Comparison of ENCODE assay signal across 8 cellular contexts in genomic region chr4:71553605-71554004, GRCh38.
A peak's percentile ranks its signal among the peaks of the same experiment; 100 is the strongest.
DNase-seq lines count a peak whose midpoint lies in the region; ATAC-seq and TF ChIP-seq lines count a peak whose summit lies in the region.

No MANE protein-coding gene starts in this region.

- H3K9me3 ChIP-seq in adrenal gland (replicated peaks in 1 of 3), result no peaks in the 10 kb centered on the region

- peak; percentile 57 for ATAC-seq in HG02981 (IDR thresholded peaks at IDR 0.05; ENCODE audit: unreplicated experiment)
- peak; percentile 67 for ATAC-seq in left colon
- no peak for ATAC-seq in GM21737 (IDR thresholded peaks at IDR 0.05; ENCODE audit: unreplicated experiment)
- ATAC-seq in HG03521 (IDR thresholded peaks at IDR 0.05; ENCODE audit: unreplicated experiment), result no peak

- intact Hi-C loops in adrenal gland (cut with DNase I), result no loop called here
- intact Hi-C loops in left colon (cut with DNase I, micrococcal nuclease), result no loop called here

- no peak overlapping the region for H3K4me3 ChIP-seq in adrenal gland

- peak; percentile 19 to 56 (median 50) for TF ChIP-seq CTCF in adrenal gland (IDR thresholded peaks at IDR 0.05)

- TF ChIP-seq POLR2A in adrenal gland (IDR thresholded peaks at IDR 0.05), result no peak

- H3K27me3 ChIP-seq in adrenal gland, result no peaks in the 10 kb centered on the region

- no peaks in the 10 kb centered on the region for H3K4me1 ChIP-seq in adrenal gland (replicated peaks in 1 of 2)

- 18 to 33% (median 21%) methylated on average over 1 of the region's 1 CpG for WGBS in adrenal gland, 4 donors

- H3K36me3 ChIP-seq in adrenal gland (replicated peaks in 1 of 2), result no peaks in the 10 kb centered on the region

- H3K27ac ChIP-seq in adrenal gland, result no peak overlapping the region

- peak; percentile 60 for DNase-seq in EH (ENCODE audit: low read depth)
- no peak for DNase-seq in adrenal gland
- no peak for DNase-seq in left colon
- DNase-seq in mucosa of gallbladder (ENCODE audit: low spot score), result no peak
- DNase-seq in SKM-1 (lab: John Stamatoyannopoulos, UW; ENCODE audit: unreplicated experiment), result no peak

Comparison
In these comparisons a context has a peak if more than half of its experiments do, and no peak if none do; other contexts are left out.
1. ATAC-seq: peak in HG02981 (single experiment) and left colon (single experiment); none in GM21737 (single experiment) and HG03521 (single experiment).